In genomic region chr1:28259252-28259934, GRCh38 we compare ENCODE assay signal across 8 cellular contexts. TPM values are rescaled to one million over a fixed set of nuclear protein-coding genes. Genes with fewer than 3 reads are reported as not detected.
DNase-seq lines count a peak whose midpoint lies in the region; ATAC-seq, FAIRE-seq and TF ChIP-seq lines count a peak whose summit lies in the region.

Gene SESN2 (plus strand): TSS chr1:28259518. CDS start chr1:28259848, 330 bp downstream.

- H3K27me3 ChIP-seq in endothelial cell of umbilical vein (ENCODE audit: control insufficient read depth in 2 of 2, insufficient read depth in 2 of 2, low read length in 2 of 2), result peaks cover 0 to 3% of the 10 kb centered on the region in 2 experiments

- H3K4me1 ChIP-seq in OCI-LY7 (ENCODE audit: insufficient read depth, low read length, poor library complexity, severe bottlenecking) (peaks cover 24% of the 10 kb centered on the region), endothelial cell of umbilical vein (ENCODE audit: control insufficient read depth, extremely low read depth, insufficient read depth, low read length) (peaks cover 12% of the 10 kb centered on the region)

- H2AFZ ChIP-seq in OCI-LY7 (ENCODE audit: low read length) (peak within 1 kb of the TSS; percentile 81), endothelial cell of umbilical vein (ENCODE audit: low read depth, low read length) (peak within 1 kb of the TSS; percentile 84)

- H3K4me2 ChIP-seq in OCI-LY7 (ENCODE audit: low read length), result peak within 1 kb of the TSS; percentile 97
- peak within 1 kb of the TSS; percentile 77 for H3K4me2 ChIP-seq in endothelial cell of umbilical vein (ENCODE audit: insufficient read depth, low read length)

- H4K20me1 ChIP-seq in OCI-LY7 (ENCODE audit: insufficient read depth, low read length) (peaks cover 4% of the 10 kb centered on the region; the same call in 1 of the 2 replicates), endothelial cell of umbilical vein (replicated peaks; ENCODE audit: control insufficient read depth, extremely low read depth, insufficient read depth, low read length) (peaks cover 7% of the 10 kb centered on the region)

- dilution Hi-C loops in endothelial cell of umbilical vein (cut with MboI; ENCODE audit: extremely low pct_ligation_motif_present, low sequenced_read_pairs), result loop anchor here (25.0 kb wide), 1 partner anchor 353 kb away; no protein-coding TSS in a partner anchor

- TF ChIP-seq CTCF in D721Med (IDR thresholded peaks at IDR 0.05; ENCODE audit: insufficient read depth, missing control alignments) (no peak), OCI-LY7 (conservative IDR thresholded peaks at IDR 0.05; ENCODE audit: low read length) (no peak), endothelial cell of umbilical vein (IDR thresholded peaks at IDR 0.05; ENCODE audit: extremely low read depth in 1 of 2, insufficient read depth in 1 of 2, low read depth in 1 of 2, low read length in 2 of 2) (no peak)

- H3K9me2 ChIP-seq in OCI-LY7 (ENCODE audit: insufficient read depth, low read length), result no peaks in the 10 kb centered on the region

- BruUV-seq in OCI-LY7 (replicated peaks; lab: Mats Ljungman, UMichigan), result TSS peak; percentile 57
- BruUV-seq in endothelial cell of umbilical vein (replicated peaks; lab: Mats Ljungman, UMichigan), result TSS peak; percentile 51

- H3K4me3 ChIP-seq in OCI-LY7 (ENCODE audit: low read depth, low read length, poor library complexity, severe bottlenecking), result peak within 1 kb of the TSS; percentile 94
- H3K4me3 ChIP-seq in endothelial cell of umbilical vein (replicated peaks in 1 of 3; ENCODE audit: insufficient read depth in 1 of 3, low read depth in 1 of 3, low read length in 3 of 3), result peak within 1 kb of the TSS; percentile 77 to 98 (median 80)

- H3K9ac ChIP-seq in endothelial cell of umbilical vein (replicated peaks; ENCODE audit: extremely low read depth, insufficient read depth, low read length), result peak within 1 kb of the TSS; percentile 65

- intact Hi-C loops in OCI-LY7 (cut with micrococcal nuclease; ENCODE audit: unreplicated experiment) (loop anchor here (1.0 kb wide), 1 partner anchor 11 kb away; no protein-coding TSS in a partner anchor), endothelial cell of umbilical vein (cut with micrococcal nuclease) (loop anchor here (1.0 to 2.0 kb wide), 3 partner anchors 11 to 69 kb away; partner anchors contain the start of genes DNAJC8 and MED18)

- POLR2A ChIA-PET in OCI-LY7 (lab: Charles Lee) (interaction anchor here (0.6 to 3.1 kb wide), 4 partner anchors 10 to 172 kb away, joined by 3 to 36 read pairs (median 6); partner anchors contain the start of gene ATP5IF1), endothelial cell of umbilical vein (lab: Charles Lee) (interaction anchor here (0.6 to 2.1 kb wide), 8 partner anchors 11 to 322 kb away, joined by 3 to 13 read pairs (median 5); partner anchors contain the start of genes ATP5IF1 and TRNAU1AP)

- H3K79me2 ChIP-seq in OCI-LY7 (ENCODE audit: insufficient read depth, low read depth, low read length) (peaks cover 30% of the 10 kb centered on the region), endothelial cell of umbilical vein (ENCODE audit: control insufficient read depth, insufficient read depth, low read length) (peaks cover 40% of the 10 kb centered on the region)

- H3K27ac ChIP-seq in OCI-LY7 (ENCODE audit: low read depth, low read length, poor library complexity, severe bottlenecking) (peak within 1 kb of the TSS; percentile 18), endothelial cell of umbilical vein (ENCODE audit: insufficient read depth, low read depth, low read length) (peak within 1 kb of the TSS; percentile 34)

- TF ChIP-seq POLR2A in endothelial cell of umbilical vein (IDR thresholded peaks at IDR 0.05; ENCODE audit: low read depth, low read length), result peak; percentile 98

- FAIRE-seq in D721Med (lab: Jason Lieb, UNC) (no peak), endothelial cell of umbilical vein (lab: Jason Lieb, UNC) (peak; percentile 97)

- peak; percentile 74 for DNase-seq in D721Med (ENCODE audit: insufficient read length, low spot score)
- peak; percentile 91 for DNase-seq in HuH-7.5 (ENCODE audit: low spot score)
- peak; percentile 100 for DNase-seq in OCI-LY7 (ENCODE audit: low spot score)
- DNase-seq in activated T-cell treated with anti-CD3 and anti-CD28 coated beads for 24 hours (ENCODE audit: low read depth), result peak; percentile 100
- DNase-seq in endothelial cell of umbilical vein (ENCODE audit: low read depth, low spot score), result peak; percentile 98
- peak; percentile 98 for DNase-seq in middle frontal gyrus (ENCODE audit: extremely low spot score, low spot score)
- peak; percentile 99 for DNase-seq in stimulated activated CD8-positive, alpha-beta memory T cell treated with anti-CD3 and anti-CD28 coated beads, Interleukin-2, amount 100 ng/mL, for 48 hours (ENCODE audit: low read depth in 2 of 2)

- CTCF ChIA-PET in OCI-LY7 (lab: Charles Lee; ENCODE audit: unreplicated experiment) (no interaction called here), endothelial cell of umbilical vein (lab: Charles Lee) (interaction anchor here (1.7 to 6.1 kb wide), 2 partner anchors 10 to 70 kb away, joined by 7 to 73 read pairs; partner anchors contain the start of gene MED18)

- H3K9me3 ChIP-seq in OCI-LY7 (ENCODE audit: low read length) (no peaks in the 10 kb centered on the region), endothelial cell of umbilical vein (replicated peaks; ENCODE audit: control insufficient read depth, insufficient read depth, low read length) (no peaks in the 10 kb centered on the region)

- peak; percentile 89 for ATAC-seq in GM21526 (IDR thresholded peaks at IDR 0.05; ENCODE audit: low FRiP score, unreplicated experiment)

- H3K36me3 ChIP-seq in OCI-LY7 (ENCODE audit: insufficient read depth, low read length), result no peaks in the 10 kb centered on the region
- no peaks in the 10 kb centered on the region for H3K36me3 ChIP-seq in endothelial cell of umbilical vein (ENCODE audit: control insufficient read depth in 2 of 2, extremely low read depth in 1 of 2, insufficient read depth in 2 of 2, low read length in 2 of 2)

- H3K9me1 ChIP-seq in endothelial cell of umbilical vein (replicated peaks; ENCODE audit: control insufficient read depth, extremely low read depth, insufficient read depth, low read length), result no peaks in the 10 kb centered on the region

TF ChIP-seq in endothelial cell of umbilical vein, 7 proteins besides CTCF, POLR2A, EP300 and RAD21:
- TF ChIP-seq JUN (IDR thresholded peaks at IDR 0.05; ENCODE audit: borderline replicate concordance, insufficient read depth, insufficient read length, low read depth) (no peak), POLR2AphosphoS5 (IDR thresholded peaks at IDR 0.05; ENCODE audit: insufficient read depth, low read depth, low read length) (peak; percentile 96), MAX (IDR thresholded peaks at IDR 0.05; ENCODE audit: insufficient read depth, insufficient read length) (no peak), FOS (IDR thresholded peaks at IDR 0.05; ENCODE audit: borderline replicate concordance, insufficient read depth, low read length) (no peak)

RNA-seq across cellular contexts. Expression of gene SESN2, which starts in this region (rescaled TPM):
- total RNA-seq in OCI-LY7 (2014; rRNA removed; shearing (Covaris generic)), result 18.3 and 22.8 TPM in 2 replicates
- total RNA-seq in OCI-LY7 (2022) (37.6 and 41.2 TPM in 2 replicates), endothelial cell of umbilical vein (13.1 and 13.2 TPM in 2 replicates)
- polyA plus RNA-seq in endothelial cell of umbilical vein, result 11.6 and 14.4 TPM in 2 replicates
- 9.2 and 10.6 TPM in 2 replicates for polyA plus RNA-seq in endothelial cell of umbilical vein (2011; cell fraction: cytosol; rRNA removed)
- polyA plus RNA-seq in endothelial cell of umbilical vein (2011; cell fraction: nucleus; rRNA removed), result 9.0 and 10.6 TPM in 2 replicates
- polyA plus RNA-seq in endothelial cell of umbilical vein (2012), result 10.3 and 11.3 TPM in 2 replicates
- 10.5 and 12.4 TPM in 2 replicates for polyA minus RNA-seq in endothelial cell of umbilical vein
- 22.2 TPM for polyA minus RNA-seq in endothelial cell of umbilical vein (2011; cell fraction: cytosol; rRNA and poly(A)+ RNA removed)
- polyA minus RNA-seq in endothelial cell of umbilical vein (2011; cell fraction: nucleus; rRNA and poly(A)+ RNA removed), result 3.8 and 4.9 TPM in 2 replicates

Comparison
In these comparisons a context has a peak if more than half of its experiments do, and no peak if none do; other contexts are left out.
1. Peak in every context shown above with its lines: DNase-seq, ATAC-seq, H3K4me3 ChIP-seq and H3K27ac ChIP-seq.